Comparison of ENCODE assay signal across 12 cellular contexts in the genomic region with DNA sequence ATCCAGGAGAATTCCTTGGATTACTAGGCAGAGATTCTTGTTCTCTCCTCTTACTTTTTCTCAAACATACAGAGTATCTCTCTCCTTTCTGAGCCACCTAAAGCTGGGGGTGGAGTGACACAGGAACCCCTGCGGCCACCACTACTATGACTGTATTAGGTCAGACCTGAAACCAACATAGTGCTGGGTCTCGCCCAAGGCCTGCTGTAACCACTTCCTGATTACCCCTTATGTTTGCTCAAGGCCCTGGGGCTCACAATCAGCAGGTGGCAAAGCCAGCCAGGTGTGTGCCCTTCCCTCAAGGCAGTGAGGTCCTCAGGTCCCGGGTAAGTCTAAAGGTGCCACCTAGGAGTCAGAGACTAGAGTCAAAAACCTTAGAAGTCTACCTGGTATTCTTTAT.
DNase-seq lines count a peak whose midpoint lies in the region; ATAC-seq, FAIRE-seq and TF ChIP-seq lines count a peak whose summit lies in the region.
"Had no signal": no experiment of that assay in that cellular context is flagged by ENCODE, and none has a peak within 500 bp of the region (broad histone marks: within the 10 kb centered on the region; RNA-seq: fewer than 3 reads in every experiment).

No MANE protein-coding gene starts in this region.

- peaks cover 11 to 28% (median 22%) of the 10 kb centered on the region in 3 donors for H3K9me3 Mint-ChIP-seq in T-cell

- H3K27ac ChIP-seq in OCI-LY3 (ENCODE audit: low read length) (peak overlapping the region; percentile 91), left ventricle myocardium inferior (replicated peaks) (no peak overlapping the region)
- H3K27ac ChIP-seq: heart right ventricle had no signal

- CTCF ChIA-PET in T-cell (lab: Charles Lee): no interaction called here

- no peak overlapping the region for H3K27ac Mint-ChIP-seq in T-cell

- H3K27me3 Mint-ChIP-seq in T-cell: no peaks in the 10 kb centered on the region

- no peaks in the 10 kb centered on the region for H3K4me1 Mint-ChIP-seq in T-cell

- H3K4me2 ChIP-seq in OCI-LY3 (ENCODE audit: low read length): peak overlapping the region; percentile 23

- no peaks in the 10 kb centered on the region for H3K79me2 ChIP-seq in OCI-LY3 (ENCODE audit: low read length)

- H3K4me3 ChIP-seq in OCI-LY3 (ENCODE audit: low read length): peak overlapping the region; percentile 7; the same call in 1 of the 2 replicates
- no peak overlapping the region for H3K4me3 ChIP-seq in left ventricle myocardium inferior
- H3K4me3 ChIP-seq: heart right ventricle, K562 had no signal

- peaks cover 17% of the 10 kb centered on the region for H3K36me3 ChIP-seq in OCI-LY3 (replicated peaks; ENCODE audit: low read depth, low read length)
- no peaks in the 10 kb centered on the region for H3K36me3 ChIP-seq in left ventricle myocardium inferior
- H3K36me3 ChIP-seq: heart right ventricle had no signal

- intact Hi-C loops in left ventricle myocardium inferior (cut with micrococcal nuclease): no loop called here

- ATAC-seq in GM19463 (IDR thresholded peaks at IDR 0.05; ENCODE audit: unreplicated experiment) (peak; percentile 91), HG03025 (IDR thresholded peaks at IDR 0.05; ENCODE audit: low FRiP score, unreplicated experiment) (peak; percentile 85), T-cell (replicated peaks in 1 of 4) (no peak)
- ATAC-seq: heart right ventricle, K562 had no signal

- TF ChIP-seq POLR2A in GM12891 (IDR thresholded peaks at IDR 0.05; ENCODE audit: low read depth, low read length): no peak

- no peak overlapping the region for H3K4me3 Mint-ChIP-seq in T-cell

- POLR2A ChIA-PET in T-cell (lab: Charles Lee): no interaction called here

- peaks cover 56% of the 10 kb centered on the region for H3K4me1 ChIP-seq in OCI-LY3 (ENCODE audit: low read length)
- H3K4me1 ChIP-seq in left ventricle myocardium inferior: no peaks in the 10 kb centered on the region
- H3K4me1 ChIP-seq: heart right ventricle had no signal

- peak overlapping the region; percentile 58; the same call in 1 of the 2 replicates for H3K9ac ChIP-seq in OCI-LY3 (ENCODE audit: low read length)

- peak overlapping the region; percentile 66; the same call in 1 of the 2 replicates for H2AFZ ChIP-seq in OCI-LY3 (ENCODE audit: low read depth, low read length)

- no peaks in the 10 kb centered on the region for H4K20me1 ChIP-seq in OCI-LY3 (ENCODE audit: insufficient read depth, low read length)

- H3K9me3 ChIP-seq in OCI-LY3 (ENCODE audit: insufficient read depth, low read length) (peaks cover 9% of the 10 kb centered on the region), left ventricle myocardium inferior (replicated peaks) (peaks cover 45% of the 10 kb centered on the region)

- H3K27me3 ChIP-seq in OCI-LY3 (ENCODE audit: low read depth, low read length) (no peaks in the 10 kb centered on the region), left ventricle myocardium inferior (ENCODE audit: low read depth) (no peaks in the 10 kb centered on the region)
- H3K27me3 ChIP-seq: heart right ventricle had no signal

- H3K36me3 Mint-ChIP-seq in T-cell: no peaks in the 10 kb centered on the region

- no peak for FAIRE-seq in GM12891 (lab: Jason Lieb, UNC)
- FAIRE-seq: K562 had no signal

- DNase-seq in GM12891 (ENCODE audit: insufficient read length, low spot score) (no peak), T-cell (no peak), left ventricle myocardium inferior (no peak), nucleus accumbens (lab: John Stamatoyannopoulos, UW) (no peak), AG08396 (ENCODE audit: low spot score) (no peak)
- DNase-seq: activated gamma-delta T cell, heart right ventricle, substantia nigra had no signal

- no peak for TF ChIP-seq CTCF in OCI-LY3 (IDR thresholded peaks at IDR 0.05; ENCODE audit: low read depth, low read length)
- TF ChIP-seq CTCF in left ventricle myocardium inferior (IDR thresholded peaks at IDR 0.05; ENCODE audit: borderline replicate concordance): no peak

TF ChIP-seq in GM12891, 5 proteins besides CTCF, POLR2A, EP300 and RAD21:
- TF ChIP-seq SPI1 (IDR thresholded peaks at IDR 0.05; ENCODE audit: low read depth, low read length) (peak; percentile 43), PAX5 (IDR thresholded peaks at IDR 0.05; ENCODE audit: insufficient read depth, low read length, severe bottlenecking) (no peak)

Comparison
In these comparisons a context has a peak if more than half of its experiments do, and no peak if none do; other contexts are left out.
1. ATAC-seq: peak in GM19463 (single experiment) and HG03025 (single experiment); none in T-cell (0 of 4).